In the genomic region with DNA sequence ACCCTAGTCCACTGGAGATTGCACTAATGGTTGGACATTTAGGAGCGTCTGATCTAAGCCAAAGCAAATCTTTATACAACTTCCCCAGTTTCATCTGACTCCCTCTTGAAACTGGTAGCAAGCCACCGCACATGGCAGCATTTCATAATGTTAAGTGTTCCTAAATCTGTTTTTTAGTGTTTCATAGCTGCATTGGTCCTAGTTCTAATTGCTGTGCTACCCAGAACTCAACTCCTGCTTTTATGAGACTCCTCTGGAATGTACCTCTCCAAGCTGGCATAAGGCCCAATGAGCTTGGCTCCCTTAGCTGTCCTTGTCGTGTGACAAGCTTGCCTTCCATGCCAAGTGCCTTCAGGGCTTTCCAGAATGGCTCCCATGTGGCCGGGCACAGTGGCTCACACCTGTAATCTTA, we compare ENCODE assay signal across 14 cellular contexts.
DNase-seq lines count a peak whose midpoint lies in the region; ATAC-seq and TF ChIP-seq lines count a peak whose summit lies in the region.
"Had no signal": no experiment of that assay in that cellular context is flagged by ENCODE, and none has a peak within 500 bp of the region (broad histone marks: within the 10 kb centered on the region; RNA-seq: fewer than 3 reads in every experiment).

No MANE protein-coding gene starts in this region.

- DNase-seq in Ammon's horn (ENCODE audit: low spot score) (peak; percentile 30), NCI-H69 (lab: John Stamatoyannopoulos, UW) (peak; percentile 6), fibroblast of villous mesenchyme (ENCODE audit: low read depth) (peak; percentile 45), prostate gland (ENCODE audit: low spot score) (peak; percentile 94), GM10248 (ENCODE audit: extremely low spot score) (no peak), SHP77 treated with DMSO at 0.1 percent for 48 hours (lab: John Stamatoyannopoulos, UW) (no peak), DMS153 treated with DMSO at 0.1 percent for 48 hours (lab: John Stamatoyannopoulos, UW; ENCODE audit: unreplicated experiment) (no peak)
- DNase-seq: activated CD4-positive, alpha-beta T cell treated with anti-CD3 and anti-CD28 coated beads, Interleukin-2, amount 50 U/mL, for 1 hour; activated gamma-delta T cell treated with Interleukin-2 at 50 U/mL for 16 hours; immature natural killer cell; NCI-H1436 treated with DMSO at 0.1 percent for 48 hours; NK-92 treated with Interleukin-12 subunit alpha and Interleukin-12 subunit beta, amount 100 ng/mL, for 24 hours; T-cell had no signal

- no peaks in the 10 kb centered on the region for H3K27me3 ChIP-seq in prostate gland (replicated peaks; ENCODE audit: insufficient read depth)

- intact Hi-C loops in prostate gland (cut with DNase I): no loop called here

- H3K36me3 ChIP-seq in prostate gland: no peaks in the 10 kb centered on the region

- no peak for ATAC-seq in GM21786 (IDR thresholded peaks at IDR 0.05; ENCODE audit: unreplicated experiment)
- ATAC-seq: T-cell had no signal

- WGBS in prostate gland: 22% methylated on average over 4 of the region's 4 CpGs

- TF ChIP-seq CTCF in fibroblast of villous mesenchyme (IDR thresholded peaks at IDR 0.05; ENCODE audit: insufficient read depth, low read depth, low read length) (no peak), prostate gland (IDR thresholded peaks at IDR 0.05) (no peak), GM10248 (IDR thresholded peaks at IDR 0.05; ENCODE audit: control extremely low read depth, extremely low read depth, low read depth, missing control alignments) (no peak)

- CTCF ChIA-PET in GM10248 (lab: Yijun Ruan, JAX): interaction anchor here (0.7 kb wide), 1 partner anchor 223 kb away, joined by 4 read pairs; no protein-coding TSS in a partner anchor

- H3K27ac ChIP-seq in prostate gland: peak overlapping the region; percentile 67 to 69

- no peaks in the 10 kb centered on the region for H3K9me3 ChIP-seq in prostate gland

- no peak overlapping the region for H3K4me3 ChIP-seq in fibroblast of villous mesenchyme (ENCODE audit: low read depth, low read length)
- no peak overlapping the region for H3K4me3 ChIP-seq in prostate gland

- POLR2A ChIA-PET in GM10248 (lab: Yijun Ruan, JAX): interaction anchor here (0.8 kb wide), 1 partner anchor 12 kb away, joined by 3 read pairs; no protein-coding TSS in a partner anchor

- peaks cover 9% of the 10 kb centered on the region for H3K4me1 ChIP-seq in prostate gland (replicated peaks)

- no peak for TF ChIP-seq POLR2A in prostate gland (IDR thresholded peaks at IDR 0.05)

Comparison
In these comparisons a context has a peak if more than half of its experiments do, and no peak if none do; other contexts are left out.
1. DNase-seq: peak in Ammon's horn (single experiment), NCI-H69 (single experiment), fibroblast of villous mesenchyme (single experiment) and prostate gland (single experiment); none in GM10248 (single experiment), SHP77 treated with DMSO at 0.1 percent for 48 hours (single experiment) and DMS153 treated with DMSO at 0.1 percent for 48 hours (single experiment).